Comparison of ENCODE assay signal across 10 cellular contexts in genomic region chr3:159711560-159712333, GRCh38.
DNase-seq lines count a peak whose midpoint lies in the region; ATAC-seq, FAIRE-seq and TF ChIP-seq lines count a peak whose summit lies in the region.
"Had no signal": no experiment of that assay in that cellular context is flagged by ENCODE, and none has a peak within 500 bp of the region (broad histone marks: within the 10 kb centered on the region; RNA-seq: fewer than 3 reads in every experiment).

No MANE protein-coding gene starts in this region.

- no peaks in the 10 kb centered on the region for H3K27me3 Mint-ChIP-seq in effector memory CD8-positive, alpha-beta T cell

- H3K27ac ChIP-seq in keratinocyte (ENCODE audit: control insufficient read depth, insufficient read depth, low read length) (peak overlapping the region; percentile 36), aorta (ENCODE audit: low read depth in 1 of 2, low read length in 2 of 2) (peak overlapping the region in 1 of 2 donors; percentile 51)
- H3K27ac ChIP-seq: 22Rv1 had no signal

- no peaks in the 10 kb centered on the region for H3K79me2 ChIP-seq in keratinocyte (ENCODE audit: control insufficient read depth, insufficient read depth, low read length)

- H3K36me3 Mint-ChIP-seq in effector memory CD8-positive, alpha-beta T cell (ENCODE audit: insufficient read depth) = no peaks in the 10 kb centered on the region

- no peak overlapping the region for H3K27ac Mint-ChIP-seq in effector memory CD8-positive, alpha-beta T cell

- H3K4me3 ChIP-seq in choroid plexus epithelial cell (ENCODE audit: low read depth, low read length) (no peak overlapping the region), keratinocyte (ENCODE audit: control insufficient read depth in 2 of 3, extremely low read depth in 1 of 3, insufficient read depth in 2 of 3, low read depth in 1 of 3, low read length in 3 of 3) (no peak overlapping the region), aorta (ENCODE audit: low read length in 2 of 2) (no peak overlapping the region)

- H3K4me1 ChIP-seq in keratinocyte (ENCODE audit: control insufficient read depth, extremely low read depth, insufficient read depth, low read length) (peaks cover 8% of the 10 kb centered on the region), aorta (ENCODE audit: control insufficient read depth in 1 of 2, insufficient read depth in 2 of 2, low read length in 2 of 2) (peaks cover 0 to 2% of the 10 kb centered on the region in 2 donors)

- H3K9ac ChIP-seq in keratinocyte (ENCODE audit: control insufficient read depth, extremely low read depth, insufficient read depth, low read length) = no peak overlapping the region

- no peaks in the 10 kb centered on the region for H3K9me1 ChIP-seq in keratinocyte (ENCODE audit: control insufficient read depth, extremely low read depth, insufficient read depth, low read length)

- peak overlapping the region; percentile 60 for H2AFZ ChIP-seq in keratinocyte (ENCODE audit: control insufficient read depth, low read length)

- no peak overlapping the region for H3K4me3 Mint-ChIP-seq in effector memory CD8-positive, alpha-beta T cell

- DNase-seq in NCI-H82 (lab: John Stamatoyannopoulos, UW) (peak; percentile 80), NCI-H82 treated with DMSO at 0.1 percent for 48 hours (lab: John Stamatoyannopoulos, UW; ENCODE audit: unreplicated experiment) (no peak), choroid plexus epithelial cell (ENCODE audit: low read depth) (peak; percentile 96), keratinocyte (ENCODE audit: low read depth, low spot score) (no peak), aorta (peak in 1 of 2 donors; percentile 72)
- no peak for DNase-seq in activated naive CD4-positive, alpha-beta T cell treated with anti-CD3 and anti-CD28 coated beads, Interleukin-2, amount 50 U/mL, for 16 hours
- DNase-seq in effector memory CD8-positive, alpha-beta T cell = no peak
- DNase-seq: T1000 had no signal

- FAIRE-seq in keratinocyte (lab: Jason Lieb, UNC) = peak; percentile 77

- TF ChIP-seq CTCF in choroid plexus epithelial cell (conservative IDR thresholded peaks at IDR 0.05; ENCODE audit: low read depth, low read length) (no peak), keratinocyte (optimal IDR thresholded peaks at IDR 0.05 in 1 of 3, IDR thresholded peaks at IDR 0.05 in 1 of 3, conservative IDR thresholded peaks at IDR 0.05 in 1 of 3; ENCODE audit: extremely low read depth in 1 of 3, insufficient read depth in 2 of 3, low read length in 3 of 3) (no peak)

- H3K9me3 ChIP-seq in keratinocyte (ENCODE audit: control insufficient read depth, low read depth, low read length) (no peaks in the 10 kb centered on the region), aorta (ENCODE audit: control insufficient read depth, low read length) (peaks cover 1% of the 10 kb centered on the region)

- intact Hi-C loops in aorta (cut with DNase I) = no loop called here

- dilution Hi-C loops in keratinocyte (cut with MboI; ENCODE audit: extremely low pct_ligation_motif_present, low sequenced_read_pairs) = no loop called here

- no peaks in the 10 kb centered on the region for H4K20me1 ChIP-seq in keratinocyte (ENCODE audit: control insufficient read depth, extremely low read depth, insufficient read depth, low read length)

- 24 to 26% methylated on average over 7 of the region's 7 CpGs for WGBS in aorta, 2 donors

- H3K36me3 ChIP-seq in keratinocyte (ENCODE audit: control insufficient read depth in 2 of 2, extremely low read depth in 1 of 2, insufficient read depth in 2 of 2, low read length in 2 of 2) (no peaks in the 10 kb centered on the region), aorta (ENCODE audit: control insufficient read depth in 1 of 2, insufficient read depth in 2 of 2, low read length in 1 of 2) (no peaks in the 10 kb centered on the region)

- ATAC-seq in aorta (ENCODE audit: low FRiP score) (peak; percentile 77), HG03565 (IDR thresholded peaks at IDR 0.05; ENCODE audit: unreplicated experiment) (no peak)
- no peak for ATAC-seq in effector memory CD8-positive, alpha-beta T cell (replicated peaks)

- no peaks in the 10 kb centered on the region for H3K27me3 ChIP-seq in keratinocyte (ENCODE audit: control insufficient read depth, extremely low read depth, insufficient read depth, low read length)
- H3K27me3 ChIP-seq in aorta (ENCODE audit: control insufficient read depth in 1 of 2, insufficient read depth in 2 of 2, low read length in 1 of 2) = no peaks in the 10 kb centered on the region

- peaks cover 9 to 12% of the 10 kb centered on the region in 2 donors for H3K9me3 Mint-ChIP-seq in effector memory CD8-positive, alpha-beta T cell

- peak overlapping the region; percentile 12 for H3K4me2 ChIP-seq in keratinocyte (ENCODE audit: control insufficient read depth, extremely low read depth, insufficient read depth, low read depth, low read length)

- no peaks in the 10 kb centered on the region for H3K4me1 Mint-ChIP-seq in effector memory CD8-positive, alpha-beta T cell (ENCODE audit: low read depth in 2 of 2)

Comparison
In these comparisons a context has a peak if more than half of its experiments do, and no peak if none do; other contexts are left out.
1. DNase-seq: peak in NCI-H82 (single experiment) and choroid plexus epithelial cell (single experiment); none in NCI-H82 treated with DMSO at 0.1 percent for 48 hours (single experiment), keratinocyte (single experiment), activated naive CD4-positive, alpha-beta T cell treated with anti-CD3 and anti-CD28 coated beads, Interleukin-2, amount 50 U/mL, for 16 hours (single experiment) and effector memory CD8-positive, alpha-beta T cell (0 of 3).